ENCODE assay signal across 9 cellular contexts in genomic region chr1:169113613-169114119, GRCh38. TPM values are rescaled to one million over a fixed set of nuclear protein-coding genes. Genes with fewer than 3 reads are reported as not detected.
A peak's percentile ranks its signal among the peaks of the same experiment; 100 is the strongest.
DNase-seq lines count a peak whose midpoint lies in the region; ATAC-seq and TF ChIP-seq lines count a peak whose summit lies in the region.
"Had no signal": no experiment of that assay in that cellular context is flagged by ENCODE, and none has a peak within 500 bp of the region (broad histone marks: within the 10 kb centered on the region; RNA-seq: fewer than 3 reads in every experiment).

No MANE protein-coding gene starts in this region.

- no peaks in the 10 kb centered on the region for H3K9me3 ChIP-seq in Peyer's patch

- H3K27ac ChIP-seq in Peyer's patch: peak overlapping the region in 3 of 4 donors; percentile 14 to 91 (median 79)

- TF ChIP-seq POLR2A in Peyer's patch (IDR thresholded peaks at IDR 0.05): no peak

- DNase-seq in ELR (ENCODE audit: low read depth) (peak; percentile 97), Peyer's patch (no peak), fibroblast of gingiva (ENCODE audit: low read depth) (peak; percentile 60), non-pigmented ciliary epithelial cell (ENCODE audit: low read depth) (peak; percentile 93), NCI-H82 treated with DMSO at 0.1 percent for 48 hours (lab: John Stamatoyannopoulos, UW; ENCODE audit: unreplicated experiment) (no peak), midbrain (lab: John Stamatoyannopoulos, UW) (no peak)

- peak overlapping the region in 1 of 4 donors; percentile 7 for H3K4me3 ChIP-seq in Peyer's patch
- H3K4me3 ChIP-seq: coronary artery had no signal

- no peak for ATAC-seq in HG03571 (IDR thresholded peaks at IDR 0.05; ENCODE audit: unreplicated experiment)
- no peak for ATAC-seq in HG03342 (IDR thresholded peaks at IDR 0.05; ENCODE audit: unreplicated experiment)

- H3K36me3 ChIP-seq in Peyer's patch: peaks cover 0 to 65% (median 0%) of the 10 kb centered on the region in 3 donors

- H3K27me3 ChIP-seq in Peyer's patch: no peaks in the 10 kb centered on the region

- no peak for TF ChIP-seq CTCF in Peyer's patch (IDR thresholded peaks at IDR 0.05)

- peaks cover 0 to 73% (median 7%) of the 10 kb centered on the region in 4 donors for H3K4me1 ChIP-seq in Peyer's patch

RNA-seq across cellular contexts. Expression of gene ATP1B1, which starts 7.2 kb away (rescaled TPM):
- total RNA-seq in Peyer's patch: 100 to 1,000 TPM in 3 of 4 donors, 10 to 100 TPM in 1; 70.1 to 659 (median 499) TPM

Comparison
In these comparisons a context has a peak if more than half of its experiments do, and no peak if none do; other contexts are left out.
1. DNase-seq: peak in ELR (single experiment), fibroblast of gingiva (single experiment) and non-pigmented ciliary epithelial cell (single experiment); none in Peyer's patch (0 of 3), NCI-H82 treated with DMSO at 0.1 percent for 48 hours (single experiment) and midbrain (single experiment).